18 cellular contexts compared by ENCODE assay signal in genomic region chr3:32451049-32451659, GRCh38. TPM values are rescaled to one million over a fixed set of nuclear protein-coding genes. Genes with fewer than 3 reads are reported as not detected.
DNase-seq lines count a peak whose midpoint lies in the region; ATAC-seq and TF ChIP-seq lines count a peak whose summit lies in the region.
"Had no signal": no experiment of that assay in that cellular context is flagged by ENCODE, and none has a peak within 500 bp of the region (broad histone marks: within the 10 kb centered on the region; RNA-seq: fewer than 3 reads in every experiment).

No MANE protein-coding gene starts in this region.

- CTCF ChIA-PET in CD8-positive, alpha-beta memory T cell (lab: Charles Lee), result interaction anchor here (0.9 to 3.4 kb wide), 7 partner anchors 9 to 76 kb away, joined by 3 to 21 read pairs (median 4); no protein-coding TSS in a partner anchor

- no peak overlapping the region for H3K4me3 Mint-ChIP-seq in stimulated activated naive CD8-positive, alpha-beta T cell treated with anti-CD3 and anti-CD28 coated beads, Interleukin-15, amount 100 ng/mL, for 72 hours
- no peak overlapping the region for H3K4me3 Mint-ChIP-seq in activated T-helper 17 cell treated with anti-CD3 and anti-CD28 coated beads, Interleukin-2, amount 50 U/mL, for 72 hours
- no peak overlapping the region for H3K4me3 Mint-ChIP-seq in neural crest cell
- H3K4me3 Mint-ChIP-seq in CD8-positive, alpha-beta memory T cell, result no peak overlapping the region

- no peaks in the 10 kb centered on the region for H3K9me3 ChIP-seq in CD8-positive, alpha-beta memory T cell (ENCODE audit: low read length)
- H3K9me3 ChIP-seq: gastroesophageal sphincter, MG63 had no signal

- H3K4me3 ChIP-seq in CD8-positive, alpha-beta memory T cell (ENCODE audit: low read length), result no peak overlapping the region
- H3K4me3 ChIP-seq: gastroesophageal sphincter, MG63 had no signal

- TF ChIP-seq CTCF in neural crest cell (conservative IDR thresholded peaks at IDR 0.05), result no peak

- POLR2A ChIA-PET in CD8-positive, alpha-beta memory T cell (lab: Charles Lee), result no interaction called here

- peak; percentile 0 for DNase-seq in stimulated activated naive CD8-positive, alpha-beta T cell treated with anti-CD3 and anti-CD28 coated beads, Interleukin-15, Interleukin-2, amounts not matched to agents 100 U/mL and 50 U/mL, for 24 hours
- DNase-seq in stimulated activated naive CD8-positive, alpha-beta T cell treated with anti-CD3 and anti-CD28 coated beads, Interleukin-15, amount 100 ng/mL, for 72 hours, result no peak
- DNase-seq in neural crest cell (ENCODE audit: low read depth, low spot score), result no peak
- no peak for DNase-seq in stimulated activated CD4-positive, alpha-beta T cell treated with anti-CD3 and anti-CD28 coated beads, Interleukin-4, amount 100 ng/mL, for 1 hour
- no peak for DNase-seq in glomerular visceral epithelial cell (ENCODE audit: extremely low spot score)
- no peak for DNase-seq in CD8-positive, alpha-beta memory T cell
- DNase-seq: activated gamma-delta T cell treated with Interleukin-2 at 50 U/mL for 16 hours; mammary epithelial cell; MG63; NCI-H1694 treated with DMSO at 0.1 percent for 48 hours; NCI-H82; PC-3; right cardiac atrium; SHP77 treated with DMSO at 0.1 percent for 48 hours; stimulated activated CD4-positive, alpha-beta T cell treated with anti-CD3 and anti-CD28 coated beads, Interleukin-12 subunit alpha, Interleukin-12 subunit beta, amount 100 ng/mL, for 4 hours had no signal

- no peaks in the 10 kb centered on the region for H3K27me3 Mint-ChIP-seq in stimulated activated naive CD8-positive, alpha-beta T cell treated with anti-CD3 and anti-CD28 coated beads, Interleukin-15, amount 100 ng/mL, for 72 hours
- no peaks in the 10 kb centered on the region for H3K27me3 Mint-ChIP-seq in activated T-helper 17 cell treated with anti-CD3 and anti-CD28 coated beads, Interleukin-2, amount 50 U/mL, for 72 hours
- no peaks in the 10 kb centered on the region for H3K27me3 Mint-ChIP-seq in neural crest cell (ENCODE audit: low read depth)
- no peaks in the 10 kb centered on the region for H3K27me3 Mint-ChIP-seq in CD8-positive, alpha-beta memory T cell

- no peaks in the 10 kb centered on the region for H3K27me3 ChIP-seq in CD8-positive, alpha-beta memory T cell (ENCODE audit: insufficient read depth, low read length, poor library complexity, severe bottlenecking)
- H3K27me3 ChIP-seq: gastroesophageal sphincter, MG63 had no signal

- no peak overlapping the region for H3K27ac Mint-ChIP-seq in stimulated activated naive CD8-positive, alpha-beta T cell treated with anti-CD3 and anti-CD28 coated beads, Interleukin-15, amount 100 ng/mL, for 72 hours
- peak overlapping the region; percentile 73 for H3K27ac Mint-ChIP-seq in activated T-helper 17 cell treated with anti-CD3 and anti-CD28 coated beads, Interleukin-2, amount 50 U/mL, for 72 hours
- H3K27ac Mint-ChIP-seq in neural crest cell (ENCODE audit: unreplicated experiment), result peak overlapping the region; percentile 70
- H3K27ac Mint-ChIP-seq in CD8-positive, alpha-beta memory T cell, result peak overlapping the region in 1 of 8 donors; percentile 15

- H3K9me3 Mint-ChIP-seq in stimulated activated naive CD8-positive, alpha-beta T cell treated with anti-CD3 and anti-CD28 coated beads, Interleukin-15, amount 100 ng/mL, for 72 hours, result peaks cover 0 to 4% of the 10 kb centered on the region in 2 donors
- no peaks in the 10 kb centered on the region for H3K9me3 Mint-ChIP-seq in activated T-helper 17 cell treated with anti-CD3 and anti-CD28 coated beads, Interleukin-2, amount 50 U/mL, for 72 hours
- H3K9me3 Mint-ChIP-seq in neural crest cell, result peaks cover 3% of the 10 kb centered on the region
- no peaks in the 10 kb centered on the region for H3K9me3 Mint-ChIP-seq in CD8-positive, alpha-beta memory T cell

- peaks cover 74% of the 10 kb centered on the region for H3K36me3 Mint-ChIP-seq in activated T-helper 17 cell treated with anti-CD3 and anti-CD28 coated beads, Interleukin-2, amount 50 U/mL, for 72 hours (ENCODE audit: low read depth)
- peaks cover 15% of the 10 kb centered on the region for H3K36me3 Mint-ChIP-seq in neural crest cell (ENCODE audit: low read depth)
- H3K36me3 Mint-ChIP-seq in CD8-positive, alpha-beta memory T cell, result peaks cover 32 to 85% (median 38%) of the 10 kb centered on the region in 3 donors

- H3K27ac ChIP-seq in CD8-positive, alpha-beta memory T cell (ENCODE audit: low read depth, low read length), result no peak overlapping the region
- H3K27ac ChIP-seq: C4-2B, gastroesophageal sphincter had no signal

- peaks cover 61% of the 10 kb centered on the region for H3K4me1 Mint-ChIP-seq in stimulated activated naive CD8-positive, alpha-beta T cell treated with anti-CD3 and anti-CD28 coated beads, Interleukin-15, amount 100 ng/mL, for 72 hours
- peaks cover 34% of the 10 kb centered on the region for H3K4me1 Mint-ChIP-seq in activated T-helper 17 cell treated with anti-CD3 and anti-CD28 coated beads, Interleukin-2, amount 50 U/mL, for 72 hours
- peaks cover 38% of the 10 kb centered on the region for H3K4me1 Mint-ChIP-seq in neural crest cell
- peaks cover 36 to 69% (median 51%) of the 10 kb centered on the region in 3 donors for H3K4me1 Mint-ChIP-seq in CD8-positive, alpha-beta memory T cell

- peaks cover 35% of the 10 kb centered on the region for H3K4me1 ChIP-seq in CD8-positive, alpha-beta memory T cell (ENCODE audit: insufficient read depth, low read length)

- peaks cover 10% of the 10 kb centered on the region for H3K36me3 ChIP-seq in CD8-positive, alpha-beta memory T cell (ENCODE audit: insufficient read depth, low read length)
- H3K36me3 ChIP-seq: MG63 had no signal

- no peak for ATAC-seq in stimulated activated naive CD8-positive, alpha-beta T cell treated with anti-CD3 and anti-CD28 coated beads, Interleukin-15, Interleukin-2, amounts not matched to agents 100 U/mL and 50 U/mL, for 24 hours
- ATAC-seq in stimulated activated naive CD8-positive, alpha-beta T cell treated with anti-CD3 and anti-CD28 coated beads, Interleukin-15, amount 100 ng/mL, for 72 hours, result no peak
- no peak for ATAC-seq in activated T-helper 17 cell treated with anti-CD3 and anti-CD28 coated beads, Interleukin-2, amount 50 U/mL, for 72 hours (replicated peaks)
- ATAC-seq: gastroesophageal sphincter, PC-3, right cardiac atrium had no signal

RNA-seq across cellular contexts. Expression of gene CMTM6, which starts 51.5 kb away (rescaled TPM):
- 100 to 1,000 TPM; 101 to 124 TPM for total RNA-seq in activated T-helper 17 cell treated with anti-CD3 and anti-CD28 coated beads, Interleukin-2, amount 50 U/mL, for 72 hours
- 32.6 and 33.7 TPM in 2 replicates for total RNA-seq in neural crest cell
- total RNA-seq in CD8-positive, alpha-beta memory T cell, result 10 to 100 TPM; 91.8 to 96.2 TPM
- polyA plus RNA-seq in CD8-positive, alpha-beta memory T cell, result 58.1 TPM

RNA-seq across cellular contexts. Expression of gene CMTM7, which starts 59.5 kb away (rescaled TPM):
- 10 to 100 TPM; 26.9 to 51.1 TPM for total RNA-seq in activated T-helper 17 cell treated with anti-CD3 and anti-CD28 coated beads, Interleukin-2, amount 50 U/mL, for 72 hours
- 37.4 and 38.0 TPM in 2 replicates for total RNA-seq in neural crest cell
- 10 to 100 TPM; 33.5 to 39.4 TPM for total RNA-seq in CD8-positive, alpha-beta memory T cell
- polyA plus RNA-seq in CD8-positive, alpha-beta memory T cell, result 113 TPM

Comparison
In these comparisons a context has a peak if more than half of its experiments do, and no peak if none do; other contexts are left out.
1. H3K27ac Mint-ChIP-seq: peak in activated T-helper 17 cell treated with anti-CD3 and anti-CD28 coated beads, Interleukin-2, amount 50 U/mL, for 72 hours (single experiment) and neural crest cell (single experiment); none in stimulated activated naive CD8-positive, alpha-beta T cell treated with anti-CD3 and anti-CD28 coated beads, Interleukin-15, amount 100 ng/mL, for 72 hours (0 of 2).